In the genomic region with DNA sequence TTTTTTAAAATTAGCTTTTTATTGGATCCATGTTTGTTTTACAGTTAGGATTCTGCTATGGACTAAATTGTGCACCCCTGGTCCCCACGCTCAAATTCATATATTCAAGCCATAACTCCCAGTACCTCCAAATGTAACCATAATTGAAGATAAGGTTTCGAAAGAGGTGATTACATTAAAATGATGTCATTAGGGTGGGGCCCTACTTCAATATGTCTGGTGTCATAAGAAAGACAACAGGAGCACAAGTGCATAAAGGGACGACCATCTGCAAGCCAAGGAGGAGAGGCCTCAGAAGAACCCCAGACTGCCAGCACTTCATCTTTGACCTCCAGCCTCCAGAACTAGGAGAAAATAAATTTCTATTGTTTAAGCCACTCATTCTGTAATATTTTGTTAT, we compare ENCODE assay signal across 21 cellular contexts.
"Had no signal": no experiment of that assay in that cellular context is flagged by ENCODE, and none has a peak within 500 bp of the region (broad histone marks: within the 10 kb centered on the region; RNA-seq: fewer than 3 reads in every experiment).

No MANE protein-coding gene starts in this region.

- H3K36me3 ChIP-seq: adrenal gland, breast epithelium, esophagus squamous epithelium, spleen, thyroid gland had no signal

- H3K27ac ChIP-seq: adrenal gland, breast epithelium, esophagus squamous epithelium, foreskin keratinocyte, spleen, thyroid gland had no signal

- H3K4me1 ChIP-seq: adrenal gland, breast epithelium, foreskin keratinocyte, spleen, thyroid gland had no signal

- H3K4me3 ChIP-seq: adrenal gland, breast epithelium, esophagus squamous epithelium, lung, spleen, thyroid gland had no signal

- ATAC-seq: activated CD8-positive, alpha-beta T cell treated with anti-CD3 and anti-CD28 coated beads for 36 hours; activated naive CD4-positive, alpha-beta T cell treated with anti-CD3 and anti-CD28 coated beads, Interleukin-2, amount 50 U/mL, for 72 hours; foreskin keratinocyte; stimulated activated naive B cell treated with anti-CD40 and anti-IgM and Interleukin-4, amounts not matched to agents 10 μg/mL and 1 μg/mL and 100 μg/mL, for 72 hours had no signal

- DNase-seq: activated CD4-positive, alpha-beta T cell treated with anti-CD3 and anti-CD28 coated beads, Interleukin-2, amount 10 ng/mL, durations not matched to agents 24 days and 14 days; activated CD8-positive, alpha-beta memory T cell treated with anti-CD3 and anti-CD28 coated beads, Interleukin-2, amount 50 U/mL, for 48 hours; activated CD8-positive, alpha-beta T cell treated with anti-CD3 and anti-CD28 coated beads for 36 hours; activated gamma-delta T cell; activated T-cell treated with anti-CD3 and anti-CD28 coated beads, Interleukin-2, amount 50 U/mL, for 48 hours; adrenal gland; cerebellar nuclear complex; cortex of kidney; esophagus squamous epithelium; foreskin keratinocyte; hippocampal formation; islet precursor cell; midbrain; spleen; stimulated activated naive B cell treated with anti-CD40 and anti-IgM and Interleukin-4, amounts not matched to agents 10 μg/mL and 1 μg/mL and 100 μg/mL, for 72 hours; T-helper 1 cell; T-helper 9 cell; thyroid gland had no signal

- H3K9me3 ChIP-seq: adrenal gland, breast epithelium, esophagus squamous epithelium, thyroid gland had no signal

- H3K27me3 ChIP-seq: adrenal gland, breast epithelium, esophagus squamous epithelium, foreskin keratinocyte, spleen, thyroid gland had no signal
